ENCODE assay signal across 1 cellular context in the genomic region with DNA sequence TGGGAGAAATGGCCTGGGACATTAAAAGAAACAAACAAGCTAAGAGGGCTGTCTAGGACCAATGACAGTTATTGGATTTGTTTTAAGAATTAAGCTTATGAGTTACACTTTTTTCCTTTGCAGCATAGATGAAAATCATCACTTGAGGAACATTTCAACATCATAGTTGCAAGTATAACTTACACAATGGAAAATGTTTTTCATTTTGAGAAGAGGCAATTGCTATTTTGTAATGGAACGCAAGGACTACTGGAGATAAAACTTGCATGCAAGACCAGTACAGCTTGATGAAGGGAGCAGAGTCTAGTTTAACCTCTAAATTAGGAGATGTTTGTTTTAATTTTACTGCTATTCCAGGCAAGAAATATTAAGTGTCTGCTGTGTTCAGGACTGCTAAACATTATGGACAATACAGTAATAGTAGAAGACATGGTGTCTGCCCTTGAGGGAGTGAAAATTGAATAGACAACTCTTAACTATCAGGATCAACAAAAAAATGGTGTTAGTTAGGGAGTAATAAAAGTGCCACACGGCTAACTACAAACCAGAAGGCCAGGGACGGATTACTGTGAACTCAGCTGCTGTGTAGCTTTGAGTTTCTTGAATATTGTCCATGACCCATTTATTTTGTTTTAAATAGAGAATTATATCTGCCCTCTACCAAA.
TF ChIP-seq lines count a peak whose summit lies in the region.

No MANE protein-coding gene starts in this region.

TF ChIP-seq in IMR-90, 13 proteins besides CTCF, POLR2A, EP300 and RAD21 (continued from another document):
- no peak for TF ChIP-seq SMC3 (IDR thresholded peaks at IDR 0.05; ENCODE audit: low read depth, low read length)
- no peak for TF ChIP-seq RCOR1 (IDR thresholded peaks at IDR 0.05; ENCODE audit: insufficient replicate concordance, low read length)
TF ChIP-seq in IMR-90: peak in this region for 0.
